In genomic region chr16:12587170-12587569, GRCh38 we compare ENCODE assay signal across 1 cellular context.
TF ChIP-seq lines count a peak whose summit lies in the region.

No MANE protein-coding gene starts in this region.

TF ChIP-seq in HepG2, 621 proteins besides CTCF, POLR2A, EP300 and RAD21:
- TF ChIP-seq FOXO4 (CRISPR knock-in tag; conservative IDR thresholded peaks at IDR 0.05): 0 out of 2 replicates have a peak, but pooled peaks have one; percentile 68
- 0 out of 2 replicates have a peak, but pooled peaks have one; percentile 0 for TF ChIP-seq GABPB1 (CRISPR knock-in tag; IDR thresholded peaks at IDR 0.05)
- no peak for TF ChIP-seq ZBTB42 (CRISPR knock-in tag; IDR thresholded peaks at IDR 0.05)
